ENCODE assay signal across 1 cellular context in genomic region chr16:57810197-57811024, GRCh38.
TF ChIP-seq lines count a peak whose summit lies in the region.

No MANE protein-coding gene starts in this region.

TF ChIP-seq in HepG2, 621 proteins besides CTCF, POLR2A, EP300 and RAD21 (continued from another document and continues in another):
- TF ChIP-seq ZNF34 (CRISPR knock-in tag; IDR thresholded peaks at IDR 0.05; ENCODE audit: borderline replicate concordance) (0 out of 2 replicates have a peak, but pooled peaks have one; percentile 49), CREBL2 (CRISPR knock-in tag; IDR thresholded peaks at IDR 0.05; ENCODE audit: borderline replicate concordance) (no peak), ZBTB38 (CRISPR knock-in tag; IDR thresholded peaks at IDR 0.05) (peak; percentile 85), PAX8 (CRISPR knock-in tag; IDR thresholded peaks at IDR 0.05; ENCODE audit: borderline replicate concordance) (no peak), PITX1 (CRISPR knock-in tag; IDR thresholded peaks at IDR 0.05) (peak; percentile 59), ZNF710 (CRISPR knock-in tag; IDR thresholded peaks at IDR 0.05; ENCODE audit: borderline replicate concordance) (peak; percentile 81; the same call in 1 of the 2 replicates), ZBTB3 (CRISPR knock-in tag; IDR thresholded peaks at IDR 0.05; ENCODE audit: borderline replicate concordance, low read depth) (no peak), ATF2 (CRISPR knock-in tag; IDR thresholded peaks at IDR 0.05) (peak; percentile 62; the same call in 1 of the 2 replicates), ETV6 (CRISPR knock-in tag; conservative IDR thresholded peaks at IDR 0.05) (no peak; the same call in 1 of the 2 replicates), MTF1 (CRISPR knock-in tag; IDR thresholded peaks at IDR 0.05) (no peak), SNAI1 (CRISPR knock-in tag; IDR thresholded peaks at IDR 0.05; ENCODE audit: borderline replicate concordance) (no peak), ZNF101 (CRISPR knock-in tag; IDR thresholded peaks at IDR 0.05; ENCODE audit: borderline replicate concordance, low read depth) (no peak), MIER3 (CRISPR knock-in tag; IDR thresholded peaks at IDR 0.05; ENCODE audit: borderline replicate concordance) (peak; percentile 80), ZNF557 (CRISPR knock-in tag; IDR thresholded peaks at IDR 0.05) (no peak), ZNF674 (CRISPR knock-in tag; IDR thresholded peaks at IDR 0.05; ENCODE audit: low read depth) (no peak), ZIK1 (CRISPR knock-in tag; IDR thresholded peaks at IDR 0.05; ENCODE audit: borderline replicate concordance, low read depth) (no peak; the same call in 1 of the 2 replicates), POLR2G (IDR thresholded peaks at IDR 0.05; ENCODE audit: low read depth, low read length) (peak; percentile 83), ZNF598 (CRISPR knock-in tag; IDR thresholded peaks at IDR 0.05; ENCODE audit: borderline replicate concordance) (0 out of 2 replicates have a peak, but pooled peaks have one; percentile 67), HINFP (CRISPR knock-in tag; IDR thresholded peaks at IDR 0.05; ENCODE audit: low read depth) (no peak; the same call in 1 of the 2 replicates), ETV5 (CRISPR knock-in tag; IDR thresholded peaks at IDR 0.05; ENCODE audit: borderline replicate concordance) (peak; percentile 96), ZNF329 (CRISPR knock-in tag; IDR thresholded peaks at IDR 0.05; ENCODE audit: low read depth) (no peak), ELF3 (CRISPR knock-in tag; IDR thresholded peaks at IDR 0.05) (peak; percentile 97), AGO2 (optimal IDR thresholded peaks at IDR 0.05; ENCODE audit: low read depth, low read length) (no peak), TGIF2 (CRISPR knock-in tag; IDR thresholded peaks at IDR 0.05) (peak; percentile 80), SIN3A (IDR thresholded peaks at IDR 0.05; ENCODE audit: borderline replicate concordance, low read depth, low read length) (peak; percentile 55; the same call in 1 of the 2 replicates), ZNF83 (CRISPR knock-in tag; IDR thresholded peaks at IDR 0.05; ENCODE audit: borderline replicate concordance) (0 out of 2 replicates have a peak, but pooled peaks have one; percentile 20), FOXK2 (IDR thresholded peaks at IDR 0.05) (peak; percentile 87), ZKSCAN5 (CRISPR knock-in tag; IDR thresholded peaks at IDR 0.05) (no peak), TP53 (CRISPR knock-in tag; conservative IDR thresholded peaks at IDR 0.05) (no peak), ERF (CRISPR knock-in tag; IDR thresholded peaks at IDR 0.05) (peak; percentile 98), SNAPC2 (CRISPR knock-in tag; IDR thresholded peaks at IDR 0.05) (peak; percentile 97), ZNF776 (CRISPR knock-in tag; IDR thresholded peaks at IDR 0.05) (no peak), ZNF256 (CRISPR knock-in tag; conservative IDR thresholded peaks at IDR 0.05) (no peak), ZFP90 (CRISPR knock-in tag; IDR thresholded peaks at IDR 0.05; ENCODE audit: borderline replicate concordance) (peak; percentile 55; the same call in 1 of the 2 replicates), NFATC3 (CRISPR knock-in tag; IDR thresholded peaks at IDR 0.05) (no peak), ZBTB7A (CRISPR knock-in tag; IDR thresholded peaks at IDR 0.05) (no peak), BCL6 (CRISPR knock-in tag; IDR thresholded peaks at IDR 0.05) (peak; percentile 60; the same call in 1 of the 2 replicates)
- TF ChIP-seq, protein P1, sequence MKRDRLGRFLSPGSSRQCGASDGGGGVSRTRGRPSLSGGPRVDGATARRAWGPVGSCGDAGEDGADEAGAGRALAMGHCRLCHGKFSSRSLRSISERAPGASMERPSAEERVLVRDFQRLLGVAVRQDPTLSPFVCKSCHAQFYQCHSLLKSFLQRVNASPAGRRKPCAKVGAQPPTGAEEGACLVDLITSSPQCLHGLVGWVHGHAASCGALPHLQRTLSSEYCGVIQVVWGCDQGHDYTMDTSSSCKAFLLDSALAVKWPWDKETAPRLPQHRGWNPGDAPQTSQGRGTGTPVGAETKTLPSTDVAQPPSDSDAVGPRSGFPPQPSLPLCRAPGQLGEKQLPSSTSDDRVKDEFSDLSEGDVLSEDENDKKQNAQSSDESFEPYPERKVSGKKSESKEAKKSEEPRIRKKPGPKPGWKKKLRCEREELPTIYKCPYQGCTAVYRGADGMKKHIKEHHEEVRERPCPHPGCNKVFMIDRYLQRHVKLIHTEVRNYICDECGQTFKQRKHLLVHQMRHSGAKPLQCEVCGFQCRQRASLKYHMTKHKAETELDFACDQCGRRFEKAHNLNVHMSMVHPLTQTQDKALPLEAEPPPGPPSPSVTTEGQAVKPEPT (CRISPR knock-in tag; IDR thresholded peaks at IDR 0.05; ENCODE audit: low read depth) = no peak
- TF ChIP-seq, protein P2, sequence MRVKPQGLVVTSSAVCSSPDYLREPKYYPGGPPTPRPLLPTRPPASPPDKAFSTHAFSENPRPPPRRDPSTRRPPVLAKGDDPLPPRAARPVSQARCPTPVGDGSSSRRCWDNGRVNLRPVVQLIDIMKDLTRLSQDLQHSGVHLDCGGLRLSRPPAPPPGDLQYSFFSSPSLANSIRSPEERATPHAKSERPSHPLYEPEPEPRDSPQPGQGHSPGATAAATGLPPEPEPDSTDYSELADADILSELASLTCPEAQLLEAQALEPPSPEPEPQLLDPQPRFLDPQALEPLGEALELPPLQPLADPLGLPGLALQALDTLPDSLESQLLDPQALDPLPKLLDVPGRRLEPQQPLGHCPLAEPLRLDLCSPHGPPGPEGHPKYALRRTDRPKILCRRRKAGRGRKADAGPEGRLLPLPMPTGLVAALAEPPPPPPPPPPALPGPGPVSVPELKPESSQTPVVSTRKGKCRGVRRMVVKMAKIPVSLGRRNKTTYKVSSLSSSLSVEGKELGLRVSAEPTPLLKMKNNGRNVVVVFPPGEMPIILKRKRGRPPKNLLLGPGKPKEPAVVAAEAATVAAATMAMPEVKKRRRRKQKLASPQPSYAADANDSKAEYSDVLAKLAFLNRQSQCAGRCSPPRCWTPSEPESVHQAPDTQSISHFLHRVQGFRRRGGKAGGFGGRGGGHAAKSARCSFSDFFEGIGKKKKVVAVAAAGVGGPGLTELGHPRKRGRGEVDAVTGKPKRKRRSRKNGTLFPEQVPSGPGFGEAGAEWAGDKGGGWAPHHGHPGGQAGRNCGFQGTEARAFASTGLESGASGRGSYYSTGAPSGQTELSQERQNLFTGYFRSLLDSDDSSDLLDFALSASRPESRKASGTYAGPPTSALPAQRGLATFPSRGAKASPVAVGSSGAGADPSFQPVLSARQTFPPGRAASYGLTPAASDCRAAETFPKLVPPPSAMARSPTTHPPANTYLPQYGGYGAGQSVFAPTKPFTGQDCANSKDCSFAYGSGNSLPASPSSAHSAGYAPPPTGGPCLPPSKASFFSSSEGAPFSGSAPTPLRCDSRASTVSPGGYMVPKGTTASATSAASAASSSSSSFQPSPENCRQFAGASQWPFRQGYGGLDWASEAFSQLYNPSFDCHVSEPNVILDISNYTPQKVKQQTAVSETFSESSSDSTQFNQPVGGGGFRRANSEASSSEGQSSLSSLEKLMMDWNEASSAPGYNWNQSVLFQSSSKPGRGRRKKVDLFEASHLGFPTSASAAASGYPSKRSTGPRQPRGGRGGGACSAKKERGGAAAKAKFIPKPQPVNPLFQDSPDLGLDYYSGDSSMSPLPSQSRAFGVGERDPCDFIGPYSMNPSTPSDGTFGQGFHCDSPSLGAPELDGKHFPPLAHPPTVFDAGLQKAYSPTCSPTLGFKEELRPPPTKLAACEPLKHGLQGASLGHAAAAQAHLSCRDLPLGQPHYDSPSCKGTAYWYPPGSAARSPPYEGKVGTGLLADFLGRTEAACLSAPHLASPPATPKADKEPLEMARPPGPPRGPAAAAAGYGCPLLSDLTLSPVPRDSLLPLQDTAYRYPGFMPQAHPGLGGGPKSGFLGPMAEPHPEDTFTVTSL (CRISPR knock-in tag; IDR thresholded peaks at IDR 0.05; ENCODE audit: borderline replicate concordance) = peak; percentile 55; the same call in 1 of the 2 replicates
- TF ChIP-seq, protein P3, sequence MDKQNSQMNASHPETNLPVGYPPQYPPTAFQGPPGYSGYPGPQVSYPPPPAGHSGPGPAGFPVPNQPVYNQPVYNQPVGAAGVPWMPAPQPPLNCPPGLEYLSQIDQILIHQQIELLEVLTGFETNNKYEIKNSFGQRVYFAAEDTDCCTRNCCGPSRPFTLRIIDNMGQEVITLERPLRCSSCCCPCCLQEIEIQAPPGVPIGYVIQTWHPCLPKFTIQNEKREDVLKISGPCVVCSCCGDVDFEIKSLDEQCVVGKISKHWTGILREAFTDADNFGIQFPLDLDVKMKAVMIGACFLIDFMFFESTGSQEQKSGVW (CRISPR knock-in tag; IDR thresholded peaks at IDR 0.05; ENCODE audit: borderline replicate concordance) = no peak
- TF ChIP-seq, protein P4, sequence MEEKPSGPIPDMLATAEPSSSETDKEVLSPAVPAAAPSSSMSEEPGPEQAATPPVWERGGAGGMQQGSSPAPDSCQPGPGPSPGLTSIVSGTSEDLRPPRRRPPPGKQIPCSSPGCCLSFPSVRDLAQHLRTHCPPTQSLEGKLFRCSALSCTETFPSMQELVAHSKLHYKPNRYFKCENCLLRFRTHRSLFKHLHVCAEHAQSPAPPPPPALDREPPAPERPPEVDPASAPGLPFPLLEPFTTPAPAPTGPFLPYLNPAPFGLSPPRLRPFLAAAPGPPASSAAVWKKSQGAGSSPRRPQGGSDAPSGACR (CRISPR knock-in tag; IDR thresholded peaks at IDR 0.05) = peak; percentile 86; the same call in 1 of the 2 replicates
- TF ChIP-seq, protein P5, sequence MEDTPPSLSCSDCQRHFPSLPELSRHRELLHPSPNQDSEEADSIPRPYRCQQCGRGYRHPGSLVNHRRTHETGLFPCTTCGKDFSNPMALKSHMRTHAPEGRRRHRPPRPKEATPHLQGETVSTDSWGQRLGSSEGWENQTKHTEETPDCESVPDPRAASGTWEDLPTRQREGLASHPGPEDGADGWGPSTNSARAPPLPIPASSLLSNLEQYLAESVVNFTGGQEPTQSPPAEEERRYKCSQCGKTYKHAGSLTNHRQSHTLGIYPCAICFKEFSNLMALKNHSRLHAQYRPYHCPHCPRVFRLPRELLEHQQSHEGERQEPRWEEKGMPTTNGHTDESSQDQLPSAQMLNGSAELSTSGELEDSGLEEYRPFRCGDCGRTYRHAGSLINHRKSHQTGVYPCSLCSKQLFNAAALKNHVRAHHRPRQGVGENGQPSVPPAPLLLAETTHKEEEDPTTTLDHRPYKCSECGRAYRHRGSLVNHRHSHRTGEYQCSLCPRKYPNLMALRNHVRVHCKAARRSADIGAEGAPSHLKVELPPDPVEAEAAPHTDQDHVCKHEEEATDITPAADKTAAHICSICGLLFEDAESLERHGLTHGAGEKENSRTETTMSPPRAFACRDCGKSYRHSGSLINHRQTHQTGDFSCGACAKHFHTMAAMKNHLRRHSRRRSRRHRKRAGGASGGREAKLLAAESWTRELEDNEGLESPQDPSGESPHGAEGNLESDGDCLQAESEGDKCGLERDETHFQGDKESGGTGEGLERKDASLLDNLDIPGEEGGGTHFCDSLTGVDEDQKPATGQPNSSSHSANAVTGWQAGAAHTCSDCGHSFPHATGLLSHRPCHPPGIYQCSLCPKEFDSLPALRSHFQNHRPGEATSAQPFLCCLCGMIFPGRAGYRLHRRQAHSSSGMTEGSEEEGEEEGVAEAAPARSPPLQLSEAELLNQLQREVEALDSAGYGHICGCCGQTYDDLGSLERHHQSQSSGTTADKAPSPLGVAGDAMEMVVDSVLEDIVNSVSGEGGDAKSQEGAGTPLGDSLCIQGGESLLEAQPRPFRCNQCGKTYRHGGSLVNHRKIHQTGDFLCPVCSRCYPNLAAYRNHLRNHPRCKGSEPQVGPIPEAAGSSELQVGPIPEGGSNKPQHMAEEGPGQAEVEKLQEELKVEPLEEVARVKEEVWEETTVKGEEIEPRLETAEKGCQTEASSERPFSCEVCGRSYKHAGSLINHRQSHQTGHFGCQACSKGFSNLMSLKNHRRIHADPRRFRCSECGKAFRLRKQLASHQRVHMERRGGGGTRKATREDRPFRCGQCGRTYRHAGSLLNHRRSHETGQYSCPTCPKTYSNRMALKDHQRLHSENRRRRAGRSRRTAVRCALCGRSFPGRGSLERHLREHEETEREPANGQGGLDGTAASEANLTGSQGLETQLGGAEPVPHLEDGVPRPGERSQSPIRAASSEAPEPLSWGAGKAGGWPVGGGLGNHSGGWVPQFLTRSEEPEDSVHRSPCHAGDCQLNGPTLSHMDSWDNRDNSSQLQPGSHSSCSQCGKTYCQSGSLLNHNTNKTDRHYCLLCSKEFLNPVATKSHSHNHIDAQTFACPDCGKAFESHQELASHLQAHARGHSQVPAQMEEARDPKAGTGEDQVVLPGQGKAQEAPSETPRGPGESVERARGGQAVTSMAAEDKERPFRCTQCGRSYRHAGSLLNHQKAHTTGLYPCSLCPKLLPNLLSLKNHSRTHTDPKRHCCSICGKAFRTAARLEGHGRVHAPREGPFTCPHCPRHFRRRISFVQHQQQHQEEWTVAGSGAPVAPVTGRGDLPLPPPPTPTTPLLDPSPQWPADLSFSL (CRISPR knock-in tag; IDR thresholded peaks at IDR 0.05) = no peak
